3 cellular contexts compared by ENCODE assay signal in the genomic region with DNA sequence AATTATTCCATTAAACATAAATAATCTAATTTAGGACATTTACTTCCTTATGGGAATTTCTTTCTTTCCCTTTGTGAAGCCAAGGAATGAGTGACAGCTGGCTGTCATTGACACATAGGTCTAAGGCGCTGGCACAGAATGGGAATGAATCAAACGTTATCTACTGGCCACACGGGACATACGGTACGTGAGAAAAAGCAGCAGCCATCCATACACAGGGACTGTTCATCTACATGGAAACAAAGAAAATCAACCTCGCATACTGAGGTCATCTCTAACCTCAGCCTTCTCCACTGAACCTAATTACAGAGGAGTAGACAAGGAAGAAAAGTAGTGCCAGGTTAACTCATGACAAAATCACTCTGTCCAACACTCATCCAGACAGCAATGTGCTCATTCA.
"Had no signal": no experiment of that assay in that cellular context is flagged by ENCODE, and none has a peak within 500 bp of the region (broad histone marks: within the 10 kb centered on the region; RNA-seq: fewer than 3 reads in every experiment).

No MANE protein-coding gene starts in this region.

- H3K4me3 ChIP-seq: GM12878 had no signal

- DNase-seq: GDM1, GF-D8 had no signal

- ATAC-seq: GM12878 had no signal
